8 cellular contexts compared by ENCODE assay signal in genomic region chr5:172361566-172362238, GRCh38.
A peak's percentile ranks its signal among the peaks of the same experiment; 100 is the strongest.
DNase-seq lines count a peak whose midpoint lies in the region; ATAC-seq and TF ChIP-seq lines count a peak whose summit lies in the region.

No MANE protein-coding gene starts in this region.

- H3K9me3 Mint-ChIP-seq in brain, result peaks cover 0 to 5% (median 0%) of the 10 kb centered on the region in 5 experiments

- H3K9me3 ChIP-seq in gastrocnemius medialis, result no peaks in the 10 kb centered on the region
- H3K9me3 ChIP-seq in WERI-Rb-1 (ENCODE audit: severe bottlenecking), result no peaks in the 10 kb centered on the region
- H3K9me3 ChIP-seq in left ventricle myocardium inferior (replicated peaks), result no peaks in the 10 kb centered on the region

- peak overlapping the region in 1 of 4 donors; percentile 14 for H3K27ac ChIP-seq in gastrocnemius medialis
- H3K27ac ChIP-seq in WERI-Rb-1, result no peak overlapping the region
- no peak overlapping the region for H3K27ac ChIP-seq in left ventricle myocardium inferior (replicated peaks)

- H3K36me3 Mint-ChIP-seq in brain, result peaks cover 79% of the 10 kb centered on the region

- intact Hi-C loops in gastrocnemius medialis (cut with DNase I; ENCODE audit: low total_unique reads), result no loop called here
- intact Hi-C loops in left ventricle myocardium inferior (cut with micrococcal nuclease), result no loop called here

- TF ChIP-seq CTCF in NB4 (IDR thresholded peaks at IDR 0.05; ENCODE audit: low read depth, low read length), result no peak
- TF ChIP-seq CTCF in brain (conservative IDR thresholded peaks at IDR 0.05), result no peak
- TF ChIP-seq CTCF in gastrocnemius medialis (IDR thresholded peaks at IDR 0.05 in 4 of 5, conservative IDR thresholded peaks at IDR 0.05 in 1 of 5), result no peak
- TF ChIP-seq CTCF in WERI-Rb-1 (IDR thresholded peaks at IDR 0.05; ENCODE audit: low read depth, low read length), result no peak
- no peak for TF ChIP-seq CTCF in left ventricle myocardium inferior (IDR thresholded peaks at IDR 0.05; ENCODE audit: borderline replicate concordance)

- ATAC-seq in GM18517 (IDR thresholded peaks at IDR 0.05; ENCODE audit: unreplicated experiment), result peak; percentile 48
- peak; percentile 59 to 90 for ATAC-seq in gastrocnemius medialis
- ATAC-seq in HG03280 (IDR thresholded peaks at IDR 0.05; ENCODE audit: unreplicated experiment), result no peak

- no peaks in the 10 kb centered on the region for H3K27me3 Mint-ChIP-seq in brain

- H3K27me3 ChIP-seq in gastrocnemius medialis, result no peaks in the 10 kb centered on the region
- no peaks in the 10 kb centered on the region for H3K27me3 ChIP-seq in WERI-Rb-1 (ENCODE audit: insufficient read depth, low read depth, severe bottlenecking)
- H3K27me3 ChIP-seq in left ventricle myocardium inferior (ENCODE audit: low read depth), result no peaks in the 10 kb centered on the region

- in situ Hi-C loops in gastrocnemius medialis (cut with MboI; ENCODE audit: low sequenced_read_pairs in 4 of 4), result no loop called here

- peak overlapping the region in 4 of 5 experiments; percentile 29 to 71 (median 51) for H3K27ac Mint-ChIP-seq in brain

- H3K36me3 ChIP-seq in gastrocnemius medialis, result no peaks in the 10 kb centered on the region
- no peaks in the 10 kb centered on the region for H3K36me3 ChIP-seq in WERI-Rb-1
- peaks cover 22% of the 10 kb centered on the region for H3K36me3 ChIP-seq in left ventricle myocardium inferior

- peaks cover 13% of the 10 kb centered on the region for H3K4me1 Mint-ChIP-seq in brain

- H3K4me3 ChIP-seq in NB4 (ENCODE audit: low read depth, low read length) (no peak overlapping the region), gastrocnemius medialis (no peak overlapping the region), WERI-Rb-1 (ENCODE audit: low read depth, low read length) (no peak overlapping the region), left ventricle myocardium inferior (no peak overlapping the region)

- no peak overlapping the region for H3K4me3 Mint-ChIP-seq in brain

- no peaks in the 10 kb centered on the region for H3K4me1 ChIP-seq in gastrocnemius medialis
- no peaks in the 10 kb centered on the region for H3K4me1 ChIP-seq in left ventricle myocardium inferior

- TF ChIP-seq POLR2A in NB4 (IDR thresholded peaks at IDR 0.05; ENCODE audit: extremely low read depth, insufficient read length), result no peak
- no peak for TF ChIP-seq POLR2A in gastrocnemius medialis (IDR thresholded peaks at IDR 0.05)

- DNase-seq in NB4 (ENCODE audit: low read depth) (peak; percentile 66), gastrocnemius medialis (peak; percentile 24 to 75), WERI-Rb-1 (no peak), retina (no peak), left ventricle myocardium inferior (no peak)

Comparison
In these comparisons a context has a peak if more than half of its experiments do, and no peak if none do; other contexts are left out.
1. DNase-seq: peak in NB4 (single experiment) and gastrocnemius medialis (2 of 2); none in WERI-Rb-1 (single experiment), retina (single experiment) and left ventricle myocardium inferior (single experiment).